Comparison of ENCODE assay signal across 8 cellular contexts in the genomic region with DNA sequence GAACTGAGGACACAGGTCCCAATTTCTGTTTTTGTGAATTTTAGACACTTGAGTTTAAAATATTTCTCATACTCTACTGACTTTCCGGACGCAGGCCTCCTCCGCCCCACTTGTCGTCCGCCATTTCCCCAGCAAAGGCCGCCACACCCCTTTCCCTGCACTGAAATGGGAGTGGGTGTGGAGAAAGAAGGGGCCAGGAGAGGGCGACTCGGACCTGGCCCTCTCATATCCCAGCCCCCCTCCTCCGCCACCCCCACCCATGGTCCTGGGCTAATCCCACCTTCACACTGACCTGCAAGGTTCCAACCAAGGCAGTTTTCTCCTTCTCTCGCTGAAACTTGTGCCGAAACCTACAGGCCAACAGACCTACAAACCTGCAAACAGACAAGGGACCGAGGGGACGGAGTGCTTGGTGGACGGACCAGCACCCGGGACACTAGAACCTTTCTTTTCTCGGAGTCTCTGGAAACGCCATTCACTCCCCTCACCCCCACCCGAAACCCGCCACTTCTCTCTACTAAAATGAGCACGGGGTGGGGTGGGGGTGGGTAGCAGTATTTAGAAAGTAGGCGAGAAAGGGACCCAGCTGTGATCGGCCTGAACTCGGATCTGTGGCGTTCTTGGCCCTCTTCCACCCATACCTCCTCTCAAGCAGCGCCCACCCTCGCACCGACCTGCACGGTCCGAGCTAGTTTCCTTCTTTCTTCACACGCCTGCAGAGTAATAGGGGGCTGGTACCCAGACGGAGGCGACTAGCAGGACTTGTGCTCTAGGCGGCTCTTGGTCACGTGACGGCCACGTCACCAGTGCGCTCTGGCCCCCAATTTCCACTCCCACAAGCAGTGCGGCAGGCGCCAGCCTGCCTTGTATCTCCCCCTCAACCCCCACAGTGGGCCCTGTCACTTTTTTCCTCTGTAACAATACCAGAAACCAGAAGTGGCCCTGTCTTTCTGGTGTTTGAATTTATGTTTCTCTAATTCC. TPM values are rescaled to one million over a fixed set of nuclear protein-coding genes. Genes with fewer than 3 reads are reported as not detected.
A peak's percentile ranks its signal among the peaks of the same experiment; 100 is the strongest.
DNase-seq lines count a peak whose midpoint lies in the region; ATAC-seq, FAIRE-seq and TF ChIP-seq lines count a peak whose summit lies in the region.

ARMCX6 (minus strand) TSS at position 790 of the 981 bp plus-strand sequence. CDS start 1,380 bp downstream, outside the sequence.

- H3K27me3 Mint-ChIP-seq in activated T-helper 2 cell treated with anti-CD3 and anti-CD28 coated beads, Interferon-gamma antibody, Interleukin-2, Interleukin-4, amounts not matched to agents 10 μg/mL and 5 μg/mL and 100 μg/mL, durations not matched to agents 14 hours and 24 hours and 36 hours (ENCODE audit: low read depth): no peaks in the 10 kb centered on the region
- no peaks in the 10 kb centered on the region for H3K27me3 Mint-ChIP-seq in neural progenitor cell (ENCODE audit: insufficient read depth, low read depth)

- no peaks in the 10 kb centered on the region for H3K9me3 Mint-ChIP-seq in activated T-helper 2 cell treated with anti-CD3 and anti-CD28 coated beads, Interferon-gamma antibody, Interleukin-2, Interleukin-4, amounts not matched to agents 10 μg/mL and 5 μg/mL and 100 μg/mL, durations not matched to agents 14 hours and 24 hours and 36 hours
- peaks cover 7% of the 10 kb centered on the region for H3K9me3 Mint-ChIP-seq in neural progenitor cell

- BruUV-seq in IMR-90 (replicated peaks; lab: Mats Ljungman, UMichigan): no TSS peak

- peaks cover 6% of the 10 kb centered on the region for H3F3A ChIP-seq in neural progenitor cell (ENCODE audit: low read depth)

- H3K9me3 ChIP-seq in IMR-90 (ENCODE audit: control insufficient read depth, insufficient read depth, low read length) (no peaks in the 10 kb centered on the region), neural progenitor cell (ENCODE audit: low read depth) (no peaks in the 10 kb centered on the region)

- H4K20me1 ChIP-seq in IMR-90 (ENCODE audit: insufficient read depth, low read length) (no peaks in the 10 kb centered on the region), neural progenitor cell (ENCODE audit: low read depth) (no peaks in the 10 kb centered on the region)

- peak within 1 kb of the TSS; percentile 81 for H4K5ac ChIP-seq in IMR-90 (ENCODE audit: low read depth, low read length)

- H2AFZ ChIP-seq in IMR-90 (replicated peaks; ENCODE audit: low read length, poor library complexity) (peak within 1 kb of the TSS; percentile 85), neural progenitor cell (replicated peaks) (peak within 1 kb of the TSS; percentile 65)

- H3K14ac ChIP-seq in IMR-90 (replicated peaks; ENCODE audit: low read depth, low read length): peak within 1 kb of the TSS; percentile 65

- TF ChIP-seq POLR2A in IMR-90 (IDR thresholded peaks at IDR 0.05; ENCODE audit: low read depth, low read length): no peak

- peak within 1 kb of the TSS; percentile 47; the same call in 1 of the 2 replicates for H3K56ac ChIP-seq in IMR-90 (ENCODE audit: extremely low read depth, insufficient read depth, low read length)

- H3K27me3 ChIP-seq in IMR-90 (ENCODE audit: control insufficient read depth, insufficient read depth, low read length): no peaks in the 10 kb centered on the region; the same call in 1 of the 2 replicates
- no peaks in the 10 kb centered on the region for H3K27me3 ChIP-seq in neural progenitor cell

- dilution Hi-C loops in IMR-90 (cut with HindIII; ENCODE audit: low sequenced_read_pairs, unreplicated experiment): no loop called here

- H3K79me1 ChIP-seq in IMR-90 (ENCODE audit: low read depth in 1 of 2, low read length in 2 of 2): peaks cover 0 to 9% of the 10 kb centered on the region in 2 experiments; a peak in 3 of 4 replicates

- intact Hi-C loops in IMR-90 (cut with micrococcal nuclease): loop anchor here (5.0 kb wide), 1 partner anchor 140 kb away; no protein-coding TSS in a partner anchor
- intact Hi-C loops in activated T-helper 2 cell treated with anti-CD3 and anti-CD28 coated beads, Interferon-gamma antibody, Interleukin-2, Interleukin-4, amounts not matched to agents 10 μg/mL and 5 μg/mL and 100 μg/mL, durations not matched to agents 14 hours and 24 hours and 36 hours (cut with micrococcal nuclease): loop anchor here (5.0 kb wide), 3 partner anchors 140 to 200 kb away; no protein-coding TSS in a partner anchor

- peak within 1 kb of the TSS; percentile 92 for H3K9ac ChIP-seq in IMR-90 (ENCODE audit: low read depth, low read length)
- no peak within 1 kb of the TSS for H3K9ac ChIP-seq in neural progenitor cell

- peak within 1 kb of the TSS; percentile 82 for H3K27ac ChIP-seq in IMR-90 (ENCODE audit: insufficient read depth, low read length)
- no peak within 1 kb of the TSS for H3K27ac ChIP-seq in neural progenitor cell

- H2BK20ac ChIP-seq in IMR-90 (ENCODE audit: low read depth, low read length): no peak within 1 kb of the TSS

- peak; percentile 24 for FAIRE-seq in RCC 7860 (lab: Jason Lieb, UNC)

- POLR2A ChIA-PET in IMR-90 (lab: Charles Lee; ENCODE audit: unreplicated experiment): no interaction called here

- H2AK9ac ChIP-seq in IMR-90 (replicated peaks; ENCODE audit: low read depth, low read length, poor library complexity): peak within 1 kb of the TSS; percentile 81

- no peaks in the 10 kb centered on the region; the same call in 1 of the 2 replicates for H3K9me1 ChIP-seq in IMR-90 (ENCODE audit: insufficient read depth, low read length)

- TF ChIP-seq CTCF in IMR-90 (conservative IDR thresholded peaks at IDR 0.05; ENCODE audit: low read depth, low read length) (peak; percentile 39), foreskin fibroblast (IDR thresholded peaks at IDR 0.05; ENCODE audit: low read depth, low read length) (peak; percentile 19), neural progenitor cell (IDR thresholded peaks at IDR 0.05) (peak; percentile 50), subcutaneous adipose tissue (IDR thresholded peaks at IDR 0.05; ENCODE audit: low read depth) (no peak)

- 80% methylated on average over 1 of the region's 39 CpGs; no CpG with 5 or more reads in 1 of the 2 experiments for WGBS in IMR-90 (ENCODE audit: extremely low coverage in 2 of 2, insufficient read length in 1 of 2), 2 experiments

- peak within 1 kb of the TSS; percentile 45 for H3K18ac ChIP-seq in IMR-90 (ENCODE audit: low read depth, low read length)

- H3K4me3 Mint-ChIP-seq in activated T-helper 2 cell treated with anti-CD3 and anti-CD28 coated beads, Interferon-gamma antibody, Interleukin-2, Interleukin-4, amounts not matched to agents 10 μg/mL and 5 μg/mL and 100 μg/mL, durations not matched to agents 14 hours and 24 hours and 36 hours (ENCODE audit: low read depth): peak within 1 kb of the TSS; percentile 90
- H3K4me3 Mint-ChIP-seq in neural progenitor cell: peak within 1 kb of the TSS; percentile 91

- TF ChIP-seq RAD21 in IMR-90 (IDR thresholded peaks at IDR 0.05; ENCODE audit: low read length): peak; percentile 30; the same call in 1 of the 2 replicates

- H3K4me1 ChIP-seq in IMR-90 (ENCODE audit: control insufficient read depth, insufficient read depth, low read length): peaks cover 2% of the 10 kb centered on the region
- H3K4me1 ChIP-seq in neural progenitor cell: peaks cover 8% of the 10 kb centered on the region

- H3K4ac ChIP-seq in IMR-90 (ENCODE audit: low read depth, low read length): peak within 1 kb of the TSS; percentile 29

- peaks cover 43% of the 10 kb centered on the region for H3K4me1 Mint-ChIP-seq in activated T-helper 2 cell treated with anti-CD3 and anti-CD28 coated beads, Interferon-gamma antibody, Interleukin-2, Interleukin-4, amounts not matched to agents 10 μg/mL and 5 μg/mL and 100 μg/mL, durations not matched to agents 14 hours and 24 hours and 36 hours (ENCODE audit: low read depth)
- peaks cover 25% of the 10 kb centered on the region for H3K4me1 Mint-ChIP-seq in neural progenitor cell

- peak within 1 kb of the TSS; percentile 88 for H3K4me2 ChIP-seq in IMR-90 (ENCODE audit: low read depth, low read length)
- peak within 1 kb of the TSS; percentile 72 for H3K4me2 ChIP-seq in neural progenitor cell

- H3K79me2 ChIP-seq in neural progenitor cell (ENCODE audit: low read depth): peaks cover 8% of the 10 kb centered on the region

- DNase-seq in DMS53 treated with DMSO at 0.1 percent for 48 hours (lab: John Stamatoyannopoulos, UW; ENCODE audit: unreplicated experiment) (peak; percentile 28), IMR-90 (peak; percentile 77), RCC 7860 (ENCODE audit: low spot score) (peak; percentile 50), foreskin fibroblast (peak; percentile 71 to 89), neural progenitor cell (ENCODE audit: low spot score) (peak; percentile 78)
- DNase-seq in activated T-helper 2 cell treated with anti-CD3 and anti-CD28 coated beads, Interferon-gamma antibody, Interleukin-2, Interleukin-4, amounts not matched to agents 10 μg/mL and 5 μg/mL and 100 μg/mL, durations not matched to agents 14 hours and 24 hours and 36 hours (ENCODE audit: low spot score): peak; percentile 71

- peak within 1 kb of the TSS; percentile 44; the same call in 1 of the 2 replicates for H2BK120ac ChIP-seq in IMR-90 (ENCODE audit: low read depth, low read length)

- H3K4me3 ChIP-seq in IMR-90 (ENCODE audit: insufficient read depth, low read depth, low read length) (peak within 1 kb of the TSS; percentile 82), foreskin fibroblast (ENCODE audit: low read depth in 1 of 2, low read length in 2 of 2) (peak within 1 kb of the TSS; percentile 69 to 84), neural progenitor cell (peak within 1 kb of the TSS; percentile 51)

- peak; percentile 92 for ATAC-seq in GM21526 (IDR thresholded peaks at IDR 0.05; ENCODE audit: low FRiP score, unreplicated experiment)
- peak; percentile 90 for ATAC-seq in IMR-90 (ENCODE audit: low read depth)

- H2BK5ac ChIP-seq in IMR-90 (ENCODE audit: low read depth, low read length, poor library complexity, severe bottlenecking): peak within 1 kb of the TSS; percentile 5

- peak within 1 kb of the TSS; percentile 43; the same call in 1 of the 2 replicates for H3K23ac ChIP-seq in IMR-90 (ENCODE audit: low read depth, low read length)

- peak within 1 kb of the TSS; percentile 90 for H3K27ac Mint-ChIP-seq in activated T-helper 2 cell treated with anti-CD3 and anti-CD28 coated beads, Interferon-gamma antibody, Interleukin-2, Interleukin-4, amounts not matched to agents 10 μg/mL and 5 μg/mL and 100 μg/mL, durations not matched to agents 14 hours and 24 hours and 36 hours
- peak within 1 kb of the TSS; percentile 47 for H3K27ac Mint-ChIP-seq in neural progenitor cell

- CTCF ChIA-PET in IMR-90 (lab: Yijun Ruan, JAX): no interaction called here

- in situ Hi-C loops in IMR-90 (cut with MboI; ENCODE audit: low sequenced_read_pairs): no loop called here

- peak within 1 kb of the TSS; percentile 44; the same call in 1 of the 2 replicates for H2AK5ac ChIP-seq in IMR-90 (ENCODE audit: low read depth, low read length)

- no peak within 1 kb of the TSS for H2BK15ac ChIP-seq in IMR-90 (ENCODE audit: low read depth, low read length)

- peak within 1 kb of the TSS; percentile 84 to 91 for H4K8ac ChIP-seq in IMR-90 (ENCODE audit: low read depth in 2 of 2, low read length in 2 of 2)

- peak within 1 kb of the TSS; percentile 73 for H4K91ac ChIP-seq in IMR-90 (ENCODE audit: insufficient read depth, low read depth, low read length)

- H3K36me3 Mint-ChIP-seq in activated T-helper 2 cell treated with anti-CD3 and anti-CD28 coated beads, Interferon-gamma antibody, Interleukin-2, Interleukin-4, amounts not matched to agents 10 μg/mL and 5 μg/mL and 100 μg/mL, durations not matched to agents 14 hours and 24 hours and 36 hours (ENCODE audit: low read depth): peaks cover 12% of the 10 kb centered on the region
- H3K36me3 Mint-ChIP-seq in neural progenitor cell: peaks cover 6% of the 10 kb centered on the region

- H3K36me3 ChIP-seq in IMR-90 (ENCODE audit: control insufficient read depth, insufficient read depth, low read length) (peaks cover 4% of the 10 kb centered on the region; the same call in 1 of the 2 replicates), neural progenitor cell (no peaks in the 10 kb centered on the region)

RNA-seq across cellular contexts. Expression of gene ARMCX6, which starts in this region (rescaled TPM):
- total RNA-seq in IMR-90 (2012; rRNA removed) (26.7 and 29.0 TPM in 2 replicates), neural progenitor cell (ENCODE audit: low replicate concordance) (23.8 and 35.6 TPM in 2 replicates), subcutaneous adipose tissue (10 to 100 TPM in 3 of 4 donors, 1 to 10 TPM in 1; 3.8 to 32.3 (median 16.5) TPM)
- 77.4 and 81.3 TPM in 2 replicates for polyA plus RNA-seq in IMR-90 (2012; rRNA removed)
- 24.4 and 41.2 TPM in 2 replicates for polyA plus RNA-seq in IMR-90 (2012; cell fraction: cytosol; rRNA removed)
- polyA plus RNA-seq in IMR-90 (2012; cell fraction: nucleus; rRNA removed; ENCODE audit: low replicate concordance): 19.3 and 66.2 TPM in 2 replicates
- total RNA-seq in activated T-helper 2 cell treated with anti-CD3 and anti-CD28 coated beads, Interferon-gamma antibody, Interleukin-2, Interleukin-4, amounts not matched to agents 10 μg/mL and 5 μg/mL and 100 μg/mL, durations not matched to agents 14 hours and 24 hours and 36 hours: 92.1 and 94.5 TPM in 2 replicates

Comparison
In these comparisons a context has a peak if more than half of its experiments do, and no peak if none do; other contexts are left out.
1. DNase-seq: peak in every context shown above with its lines; median percentile 80 in foreskin fibroblast; 78 in neural progenitor cell; 77 in IMR-90; 71 in activated T-helper 2 cell treated with anti-CD3 and anti-CD28 coated beads, Interferon-gamma antibody, Interleukin-2, Interleukin-4, amounts not matched to agents 10 μg/mL and 5 μg/mL and 100 μg/mL, durations not matched to agents 14 hours and 24 hours and 36 hours; 50 in RCC 7860; 28 in DMS53 treated with DMSO at 0.1 percent for 48 hours.